Comparison of ENCODE assay signal across 8 cellular contexts in the genomic region with DNA sequence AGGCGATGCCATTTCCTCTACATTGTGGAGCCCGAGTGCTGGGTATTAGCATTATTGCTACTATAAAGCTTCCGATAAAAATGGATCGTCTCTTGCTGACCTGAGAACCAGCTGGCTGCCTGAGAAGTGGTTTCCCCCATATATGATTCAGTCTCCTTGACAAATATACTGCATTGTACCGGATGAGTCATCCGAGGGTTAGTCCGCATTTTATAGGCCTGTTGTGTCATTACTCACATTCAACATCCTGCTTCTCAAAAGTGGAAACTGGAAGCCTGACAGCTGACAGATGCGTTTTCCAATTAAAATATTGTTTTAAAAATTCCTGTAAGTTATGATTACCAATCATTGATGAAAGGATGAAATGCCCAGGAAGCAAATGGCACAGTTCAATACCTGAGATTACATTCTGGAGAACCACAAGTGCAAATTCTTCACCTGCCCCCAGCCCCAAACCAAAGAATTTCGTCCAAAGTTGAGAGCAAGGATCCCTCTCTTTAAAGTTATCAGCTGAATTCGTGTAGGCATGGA.
DNase-seq lines count a peak whose midpoint lies in the region; ATAC-seq and TF ChIP-seq lines count a peak whose summit lies in the region.

No MANE protein-coding gene starts in this region.

- H3K27me3 Mint-ChIP-seq in dendritic cell treated with granulocyte-macrophage colony-stimulating factor and Interleukin-4, amounts not matched to agents 40 ng/mL and 50 ng/mL, for 4 days = no peaks in the 10 kb centered on the region
- H3K27me3 Mint-ChIP-seq in natural killer cell treated with Interleukin-12 subunit alpha and Interleukin-12 subunit beta and Interleukin-15 and Interleukin-18, amount 100 ng/mL, for 72 hours = no peaks in the 10 kb centered on the region

- CTCF ChIA-PET in AG04450 (lab: Charles Lee) (interaction anchor here (0.9 to 1.1 kb wide), 2 partner anchors 16 kb away, joined by 3 to 5 read pairs; no protein-coding TSS in a partner anchor), OCI-LY7 (lab: Charles Lee; ENCODE audit: unreplicated experiment) (interaction anchor here (0.7 to 2.1 kb wide), 6 partner anchors 9 to 51 kb away, joined by 3 to 4 read pairs (median 3); no protein-coding TSS in a partner anchor)

- peak overlapping the region; percentile 83 for H3K27ac ChIP-seq in AG04450 (ENCODE audit: low read depth, low read length)
- H3K27ac ChIP-seq in OCI-LY7 (ENCODE audit: low read depth, low read length, poor library complexity, severe bottlenecking) = peak overlapping the region; percentile 85
- no peak overlapping the region for H3K27ac ChIP-seq in ovary

- WGBS in ovary, 3 donors = 65 to 69% (median 68%) methylated on average over 10 of the region's 10 CpGs

- intact Hi-C loops in OCI-LY7 (cut with micrococcal nuclease; ENCODE audit: unreplicated experiment) = no loop called here
- intact Hi-C loops in dendritic cell treated with granulocyte-macrophage colony-stimulating factor and Interleukin-4, amounts not matched to agents 40 ng/mL and 50 ng/mL, for 4 days (cut with micrococcal nuclease) = no loop called here
- intact Hi-C loops in ovary (cut with DNase I) = no loop called here

- peak overlapping the region; percentile 54 for H3K4me3 ChIP-seq in AG04450 (ENCODE audit: low read depth, low read length)
- H3K4me3 ChIP-seq in OCI-LY7 (ENCODE audit: low read depth, low read length, poor library complexity, severe bottlenecking) = peak overlapping the region; percentile 68
- H3K4me3 ChIP-seq in ovary = no peak overlapping the region

- H3K27me3 ChIP-seq in AG04450 (ENCODE audit: control insufficient read depth, insufficient read depth, low read length) (no peaks in the 10 kb centered on the region), ovary (no peaks in the 10 kb centered on the region)

- no peak for TF ChIP-seq EP300 in ovary (IDR thresholded peaks at IDR 0.05)

- no peaks in the 10 kb centered on the region for H3K36me3 ChIP-seq in OCI-LY7 (ENCODE audit: insufficient read depth, low read length)
- H3K36me3 ChIP-seq in ovary = no peaks in the 10 kb centered on the region

- H3K4me2 ChIP-seq in OCI-LY7 (ENCODE audit: low read length) = peak overlapping the region; percentile 79

- DNase-seq in AG04450 (ENCODE audit: low read depth, low spot score) = peak; percentile 80
- peak; percentile 58 for DNase-seq in GM13976 (ENCODE audit: low spot score)
- DNase-seq in OCI-LY7 (ENCODE audit: low spot score) = peak; percentile 71
- no peak for DNase-seq in natural killer cell treated with Interleukin-12 subunit alpha and Interleukin-12 subunit beta and Interleukin-15 and Interleukin-18, amount 100 ng/mL, for 72 hours (ENCODE audit: low spot score)
- DNase-seq in ovary = no peak

- no peaks in the 10 kb centered on the region for H3K9me3 Mint-ChIP-seq in dendritic cell treated with granulocyte-macrophage colony-stimulating factor and Interleukin-4, amounts not matched to agents 40 ng/mL and 50 ng/mL, for 4 days
- H3K9me3 Mint-ChIP-seq in natural killer cell treated with Interleukin-12 subunit alpha and Interleukin-12 subunit beta and Interleukin-15 and Interleukin-18, amount 100 ng/mL, for 72 hours = no peaks in the 10 kb centered on the region

- TF ChIP-seq CTCF in AG04450 (IDR thresholded peaks at IDR 0.05; ENCODE audit: low read depth, low read length) = no peak
- no peak for TF ChIP-seq CTCF in GM13976 (IDR thresholded peaks at IDR 0.05; ENCODE audit: borderline replicate concordance, control extremely low read depth, extremely low read depth, insufficient read depth, missing control alignments)
- no peak for TF ChIP-seq CTCF in OCI-LY7 (conservative IDR thresholded peaks at IDR 0.05; ENCODE audit: low read length)
- TF ChIP-seq CTCF in ovary (IDR thresholded peaks at IDR 0.05) = no peak

- H2AFZ ChIP-seq in OCI-LY7 (ENCODE audit: low read length) = no peak overlapping the region

- peaks cover 95% of the 10 kb centered on the region for H3K4me1 ChIP-seq in OCI-LY7 (ENCODE audit: insufficient read depth, low read length, poor library complexity, severe bottlenecking)
- peaks cover under 1% of the 10 kb centered on the region for H3K4me1 ChIP-seq in ovary (ENCODE audit: insufficient read depth)

- H3K36me3 Mint-ChIP-seq in dendritic cell treated with granulocyte-macrophage colony-stimulating factor and Interleukin-4, amounts not matched to agents 40 ng/mL and 50 ng/mL, for 4 days (ENCODE audit: low read depth) = no peaks in the 10 kb centered on the region
- no peaks in the 10 kb centered on the region for H3K36me3 Mint-ChIP-seq in natural killer cell treated with Interleukin-12 subunit alpha and Interleukin-12 subunit beta and Interleukin-15 and Interleukin-18, amount 100 ng/mL, for 72 hours

- in situ Hi-C loops in GM13976 (cut with MboI; ENCODE audit: low sequenced_read_pairs, unreplicated experiment) = no loop called here

- no peaks in the 10 kb centered on the region for H4K20me1 ChIP-seq in OCI-LY7 (ENCODE audit: insufficient read depth, low read length)

- H3K4me1 Mint-ChIP-seq in dendritic cell treated with granulocyte-macrophage colony-stimulating factor and Interleukin-4, amounts not matched to agents 40 ng/mL and 50 ng/mL, for 4 days (ENCODE audit: low read depth) = peaks cover 45% of the 10 kb centered on the region
- peaks cover 18 to 34% of the 10 kb centered on the region in 2 donors for H3K4me1 Mint-ChIP-seq in natural killer cell treated with Interleukin-12 subunit alpha and Interleukin-12 subunit beta and Interleukin-15 and Interleukin-18, amount 100 ng/mL, for 72 hours (ENCODE audit: low read depth in 2 of 2)

- peaks cover 80% of the 10 kb centered on the region for H3K79me2 ChIP-seq in OCI-LY7 (ENCODE audit: insufficient read depth, low read depth, low read length)

- H3K27ac Mint-ChIP-seq in dendritic cell treated with granulocyte-macrophage colony-stimulating factor and Interleukin-4, amounts not matched to agents 40 ng/mL and 50 ng/mL, for 4 days = peak overlapping the region; percentile 55
- H3K27ac Mint-ChIP-seq in natural killer cell treated with Interleukin-12 subunit alpha and Interleukin-12 subunit beta and Interleukin-15 and Interleukin-18, amount 100 ng/mL, for 72 hours = no peak overlapping the region

- ATAC-seq in HG03442 (IDR thresholded peaks at IDR 0.05; ENCODE audit: unreplicated experiment) = peak; percentile 80
- peak; percentile 79 to 96 for ATAC-seq in natural killer cell treated with Interleukin-12 subunit alpha and Interleukin-12 subunit beta and Interleukin-15 and Interleukin-18, amount 100 ng/mL, for 72 hours
- no peak for ATAC-seq in GM21447 (IDR thresholded peaks at IDR 0.05; ENCODE audit: unreplicated experiment)

- POLR2A ChIA-PET in AG04450 (lab: Yijun Ruan, JAX) = interaction anchor here (0.9 to 2.3 kb wide), 8 partner anchors 11 to 70 kb away, joined by 3 to 11 read pairs (median 6); partner anchors contain the start of gene SPRED2
- POLR2A ChIA-PET in OCI-LY7 (lab: Charles Lee) = interaction anchor here (0.6 to 4.3 kb wide), 17 partner anchors 8 to 66 kb away, joined by 3 to 27 read pairs (median 5); partner anchors contain the start of gene SPRED2

- no peaks in the 10 kb centered on the region for H3K9me2 ChIP-seq in OCI-LY7 (ENCODE audit: insufficient read depth, low read length)

- peak overlapping the region; percentile 30 for H3K4me3 Mint-ChIP-seq in dendritic cell treated with granulocyte-macrophage colony-stimulating factor and Interleukin-4, amounts not matched to agents 40 ng/mL and 50 ng/mL, for 4 days
- peak overlapping the region; percentile 28 for H3K4me3 Mint-ChIP-seq in natural killer cell treated with Interleukin-12 subunit alpha and Interleukin-12 subunit beta and Interleukin-15 and Interleukin-18, amount 100 ng/mL, for 72 hours

- TF ChIP-seq POLR2A in ovary (IDR thresholded peaks at IDR 0.05) = no peak

- no TSS peak for BruUV-seq in OCI-LY7 (replicated peaks; lab: Mats Ljungman, UMichigan)

- H3K9me3 ChIP-seq in AG04450 (ENCODE audit: control insufficient read depth, insufficient read depth, low read length) = no peaks in the 10 kb centered on the region
- no peaks in the 10 kb centered on the region for H3K9me3 ChIP-seq in OCI-LY7 (ENCODE audit: low read length)
- no peaks in the 10 kb centered on the region for H3K9me3 ChIP-seq in ovary

Comparison
In these comparisons a context has a peak if more than half of its experiments do, and no peak if none do; other contexts are left out.
1. DNase-seq: peak in AG04450 (single experiment), GM13976 (single experiment) and OCI-LY7 (single experiment); none in natural killer cell treated with Interleukin-12 subunit alpha and Interleukin-12 subunit beta and Interleukin-15 and Interleukin-18, amount 100 ng/mL, for 72 hours (single experiment) and ovary (0 of 5).
2. H3K27ac ChIP-seq: peak in AG04450 (single experiment) and OCI-LY7 (single experiment); none in ovary (0 of 2).